In genomic region chr2:25851740-25852503, GRCh38 we compare ENCODE assay signal across 8 cellular contexts. TPM values are rescaled to one million over a fixed set of nuclear protein-coding genes. Genes with fewer than 3 reads are reported as not detected.
DNase-seq lines count a peak whose midpoint lies in the region; ATAC-seq and TF ChIP-seq lines count a peak whose summit lies in the region.

No MANE protein-coding gene starts in this region.

- WGBS in right lobe of liver (ENCODE audit: insufficient coverage, low coverage, low lambda C conversion rate, missing lambda C conversion rate), result 9% methylated on average over 11 of the region's 11 CpGs

- peak overlapping the region; percentile 19 to 62 (median 37) for H3K27ac ChIP-seq in right lobe of liver

- H3K27me3 Mint-ChIP-seq in chondrocyte (ENCODE audit: low read depth), result no peaks in the 10 kb centered on the region
- H3K27me3 Mint-ChIP-seq in stimulated activated naive CD8-positive, alpha-beta T cell treated with anti-CD3 and anti-CD28 coated beads, Interleukin-15, Interleukin-2, amounts not matched to agents 100 ng/mL and 50 ng/mL, for 24 hours, result no peaks in the 10 kb centered on the region

- no peak for TF ChIP-seq POLR2A in right lobe of liver (IDR thresholded peaks at IDR 0.05)

- H3K9me3 ChIP-seq in right lobe of liver, result no peaks in the 10 kb centered on the region

- H3K4me1 ChIP-seq in right lobe of liver, result peaks cover 0 to 12% (median 4%) of the 10 kb centered on the region in 4 donors

- DNase-seq in NCI-H510A treated with DMSO at 0.1 percent for 48 hours (lab: John Stamatoyannopoulos, UW) (peak; percentile 60), NCI-H510A (lab: John Stamatoyannopoulos, UW) (no peak), SW480 (ENCODE audit: low spot score) (peak; percentile 76), chondrocyte (ENCODE audit: low spot score) (no peak), right lobe of liver (peak; percentile 27 to 64 (median 57))

- H3K27ac Mint-ChIP-seq in chondrocyte (ENCODE audit: unreplicated experiment), result peak overlapping the region; percentile 97
- H3K27ac Mint-ChIP-seq in stimulated activated naive CD8-positive, alpha-beta T cell treated with anti-CD3 and anti-CD28 coated beads, Interleukin-15, Interleukin-2, amounts not matched to agents 100 ng/mL and 50 ng/mL, for 24 hours, result peak overlapping the region; percentile 95

- TF ChIP-seq CTCF in LNCAP (IDR thresholded peaks at IDR 0.05) (peak; percentile 67; the same call in 1 of the 2 replicates), chondrocyte (IDR thresholded peaks at IDR 0.05) (peak; percentile 88), right lobe of liver (IDR thresholded peaks at IDR 0.05) (peak; percentile 71 to 89 (median 76))

- peak overlapping the region; percentile 64 for H3K4me3 Mint-ChIP-seq in chondrocyte (ENCODE audit: unreplicated experiment)
- peak overlapping the region; percentile 72 for H3K4me3 Mint-ChIP-seq in stimulated activated naive CD8-positive, alpha-beta T cell treated with anti-CD3 and anti-CD28 coated beads, Interleukin-15, Interleukin-2, amounts not matched to agents 100 ng/mL and 50 ng/mL, for 24 hours

- no peaks in the 10 kb centered on the region for H3K36me3 ChIP-seq in right lobe of liver

- peak overlapping the region in 2 of 3 donors; percentile 17 to 31 for H3K4me3 ChIP-seq in right lobe of liver

- H3K27me3 ChIP-seq in right lobe of liver, result no peaks in the 10 kb centered on the region

- H3K36me3 Mint-ChIP-seq in chondrocyte (ENCODE audit: low read depth), result no peaks in the 10 kb centered on the region
- peaks cover 8% of the 10 kb centered on the region for H3K36me3 Mint-ChIP-seq in stimulated activated naive CD8-positive, alpha-beta T cell treated with anti-CD3 and anti-CD28 coated beads, Interleukin-15, Interleukin-2, amounts not matched to agents 100 ng/mL and 50 ng/mL, for 24 hours (ENCODE audit: low read depth)

- no peaks in the 10 kb centered on the region for H3K9me3 Mint-ChIP-seq in chondrocyte (ENCODE audit: low read depth)
- H3K9me3 Mint-ChIP-seq in stimulated activated naive CD8-positive, alpha-beta T cell treated with anti-CD3 and anti-CD28 coated beads, Interleukin-15, Interleukin-2, amounts not matched to agents 100 ng/mL and 50 ng/mL, for 24 hours, result no peaks in the 10 kb centered on the region

- intact Hi-C loops in right lobe of liver (cut with DNase I), result no loop called here

- peaks cover 21% of the 10 kb centered on the region for H3K4me1 Mint-ChIP-seq in chondrocyte (ENCODE audit: low read depth)
- peaks cover 57% of the 10 kb centered on the region for H3K4me1 Mint-ChIP-seq in stimulated activated naive CD8-positive, alpha-beta T cell treated with anti-CD3 and anti-CD28 coated beads, Interleukin-15, Interleukin-2, amounts not matched to agents 100 ng/mL and 50 ng/mL, for 24 hours (ENCODE audit: low read depth)

- peak; percentile 92 for ATAC-seq in GM21786 (IDR thresholded peaks at IDR 0.05; ENCODE audit: unreplicated experiment)
- ATAC-seq in right lobe of liver, result peak; percentile 96 to 98 (median 96)

RNA-seq across cellular contexts. Expression of gene ASXL2, which starts 26.4 kb away (rescaled TPM):
- total RNA-seq in chondrocyte, result 24.7 to 31.9 TPM (median 27.1 TPM) in 3 replicates
- total RNA-seq in right lobe of liver, result 10 to 100 TPM in 5 of 6 experiments, 1 to 10 TPM in 1; 9.1 to 13.4 (median 12.0) TPM

Comparison
In these comparisons a context has a peak if more than half of its experiments do, and no peak if none do; other contexts are left out.
1. DNase-seq: peak in NCI-H510A treated with DMSO at 0.1 percent for 48 hours (single experiment), SW480 (single experiment) and right lobe of liver (3 of 3); none in NCI-H510A (single experiment) and chondrocyte (single experiment).
2. Peak in every context shown above with its lines, with median percentiles within 50 percentile points of each other: CTCF ChIP-seq.